ENCODE assay signal across 1 cellular context in genomic region chr20:50405915-50406609, GRCh38.
TF ChIP-seq lines count a peak whose summit lies in the region.

No MANE protein-coding gene starts in this region.

TF ChIP-seq in HepG2, 621 proteins besides CTCF, POLR2A, EP300 and RAD21 (continued from another document and continues in another):
- TF ChIP-seq AFF4 (CRISPR knock-in tag; IDR thresholded peaks at IDR 0.05) (peak; percentile 94), DNMT1 (CRISPR knock-in tag; IDR thresholded peaks at IDR 0.05) (no peak), RNF2 (conservative IDR thresholded peaks at IDR 0.05; ENCODE audit: low read depth) (no peak), ZNF510 (CRISPR knock-in tag; IDR thresholded peaks at IDR 0.05; ENCODE audit: low read depth) (no peak), POLR2AphosphoS5 (IDR thresholded peaks at IDR 0.05; ENCODE audit: low read depth, low read length) (no peak), DNMT3B (CRISPR knock-in tag; conservative IDR thresholded peaks at IDR 0.05) (peak; percentile 89), ZIK1 (CRISPR knock-in tag; IDR thresholded peaks at IDR 0.05; ENCODE audit: borderline replicate concordance, low read depth) (0 out of 2 replicates have a peak, but pooled peaks have one; percentile 11), ZNF850 (CRISPR knock-in tag; conservative IDR thresholded peaks at IDR 0.05) (no peak), SNAPC4 (CRISPR knock-in tag; IDR thresholded peaks at IDR 0.05) (no peak), TAF15 (IDR thresholded peaks at IDR 0.05; ENCODE audit: low read depth, low read length, poor library complexity, severe bottlenecking) (no peak), ZNF550 (CRISPR knock-in tag; IDR thresholded peaks at IDR 0.05; ENCODE audit: borderline replicate concordance) (no peak), KAT2B (IDR thresholded peaks at IDR 0.05; ENCODE audit: borderline replicate concordance, low read depth, low read length) (no peak), ZNF296 (CRISPR knock-in tag; conservative IDR thresholded peaks at IDR 0.05) (no peak), ZBTB46 (CRISPR knock-in tag; IDR thresholded peaks at IDR 0.05; ENCODE audit: borderline replicate concordance) (no peak), PHF21A (CRISPR knock-in tag; IDR thresholded peaks at IDR 0.05) (peak; percentile 90), MIER3 (CRISPR knock-in tag; IDR thresholded peaks at IDR 0.05; ENCODE audit: borderline replicate concordance) (peak; percentile 91; the same call in 1 of the 2 replicates), TCF7 (IDR thresholded peaks at IDR 0.05; ENCODE audit: low read depth) (peak; percentile 97), ZBTB33 (CRISPR knock-in tag; IDR thresholded peaks at IDR 0.05) (peak; percentile 81), GABPA (IDR thresholded peaks at IDR 0.05; ENCODE audit: low read depth, low read length) (no peak), GABPA (CRISPR knock-in tag; IDR thresholded peaks at IDR 0.05; ENCODE audit: low read depth) (no peak; the same call in 1 of the 2 replicates), ZNF101 (CRISPR knock-in tag; IDR thresholded peaks at IDR 0.05; ENCODE audit: borderline replicate concordance, low read depth) (no peak), SMAD1 (CRISPR knock-in tag; IDR thresholded peaks at IDR 0.05; ENCODE audit: borderline replicate concordance, low read depth) (no peak), RFXAP (CRISPR knock-in tag; IDR thresholded peaks at IDR 0.05; ENCODE audit: borderline replicate concordance) (0 out of 2 replicates have a peak, but pooled peaks have one; percentile 31), ZBTB26 (CRISPR knock-in tag; IDR thresholded peaks at IDR 0.05; ENCODE audit: borderline replicate concordance) (peak; percentile 89; the same call in 1 of the 2 replicates), BRF2 (CRISPR knock-in tag; IDR thresholded peaks at IDR 0.05) (no peak), ZNF12 (CRISPR knock-in tag; IDR thresholded peaks at IDR 0.05) (peak; percentile 84; the same call in 1 of the 2 replicates), ZBTB40 (IDR thresholded peaks at IDR 0.05) (no peak), ZBTB40 (CRISPR knock-in tag; IDR thresholded peaks at IDR 0.05) (no peak)
